Comparison of ENCODE assay signal across 14 cellular contexts in the genomic region with DNA sequence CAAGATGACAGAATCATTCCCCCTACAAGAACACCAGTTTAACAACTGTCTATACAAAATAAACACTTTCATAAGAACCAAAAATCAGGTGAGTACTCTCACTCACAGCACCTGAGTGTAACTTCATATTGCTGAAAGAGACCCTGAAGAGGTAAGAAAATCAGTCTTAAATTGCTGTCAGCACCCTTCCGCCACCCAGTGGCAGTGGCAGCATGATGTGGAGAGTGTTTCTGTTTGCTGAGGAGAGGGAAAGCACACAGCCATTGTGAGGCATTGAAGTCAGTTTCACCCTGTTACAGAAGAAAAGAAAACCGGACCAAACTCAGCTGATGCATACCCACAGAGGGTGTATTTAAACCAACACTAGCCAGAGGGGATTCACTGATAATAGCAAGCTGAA.
A peak's percentile ranks its signal among the peaks of the same experiment; 100 is the strongest.
DNase-seq lines count a peak whose midpoint lies in the region; ATAC-seq, FAIRE-seq and TF ChIP-seq lines count a peak whose summit lies in the region.
"Had no signal": no experiment of that assay in that cellular context is flagged by ENCODE, and none has a peak within 500 bp of the region (broad histone marks: within the 10 kb centered on the region; RNA-seq: fewer than 3 reads in every experiment).

No MANE protein-coding gene starts in this region.

- RAD21 ChIA-PET in GM12878 (lab: Charles Lee; ENCODE audit: unreplicated experiment), result interaction anchor here (1.1 kb wide), 1 partner anchor 543 kb away, joined by 5 read pairs; no protein-coding TSS in a partner anchor

- WGBS in GM12878 (ENCODE audit: insufficient coverage, insufficient replicate concordance, low lambda C conversion rate, missing lambda C conversion rate), result 20% methylated on average over 2 of the region's 2 CpGs
- WGBS in liver, result 40% methylated on average over 2 of the region's 2 CpGs

- no peak overlapping the region for H3K27ac ChIP-seq in GM12878 (ENCODE audit: control insufficient read depth, insufficient read depth)
- no peak overlapping the region for H3K27ac ChIP-seq in liver (ENCODE audit: low read depth in 1 of 2, low read length in 2 of 2)
- H3K27ac ChIP-seq: transverse colon had no signal

- H2AFZ ChIP-seq in GM12878 (ENCODE audit: control insufficient read depth, low read depth, low read length), result no peak overlapping the region

- H3K9me3 ChIP-seq in GM12878 (replicated peaks; ENCODE audit: control insufficient read depth, insufficient read depth, low read length), result no peaks in the 10 kb centered on the region
- no peaks in the 10 kb centered on the region for H3K9me3 ChIP-seq in liver (ENCODE audit: control insufficient read depth in 4 of 4, low read length in 3 of 4)
- H3K9me3 ChIP-seq: Caco-2, transverse colon had no signal

- BruUV-seq in GM12878 (replicated peaks; lab: Mats Ljungman, UMichigan), result no TSS peak

- TF ChIP-seq EP300 in GM12878 (IDR thresholded peaks at IDR 0.05; ENCODE audit: borderline replicate concordance in 1 of 2, control insufficient read depth in 1 of 2, low read depth in 2 of 2, low read length in 2 of 2), result no peak

- TF ChIP-seq CTCF in GM12878 (IDR thresholded peaks at IDR 0.05 in 2 of 3, conservative IDR thresholded peaks at IDR 0.05 in 1 of 3; ENCODE audit: control insufficient read depth in 2 of 3, extremely low read depth in 1 of 3, insufficient read depth in 1 of 3, low read depth in 3 of 3, low read length in 3 of 3) (peak in 2 of 3 experiments; percentile 28 to 47; a peak in 3 of 6 replicates), liver (IDR thresholded peaks at IDR 0.05; ENCODE audit: low read depth, low read length, missing input control) (no peak)

- H4K20me1 ChIP-seq in GM12878 (ENCODE audit: control insufficient read depth, insufficient read depth), result no peaks in the 10 kb centered on the region

- no peak overlapping the region for H3K9ac ChIP-seq in GM12878 (ENCODE audit: control insufficient read depth, insufficient read depth, low read length)
- H3K9ac ChIP-seq in liver (ENCODE audit: low read depth in 1 of 2, low read length in 2 of 2), result no peak overlapping the region

- H3K4me3 ChIP-seq in GM12878 (no peak overlapping the region), liver (ENCODE audit: low read depth in 1 of 3, low read length in 3 of 3) (no peak overlapping the region)
- H3K4me3 ChIP-seq: transverse colon had no signal

- intact Hi-C loops in GM12878 (cut with micrococcal nuclease; ENCODE audit: unreplicated experiment), result loop anchor here (5.0 kb wide), 1 partner anchor 1017 kb away; no protein-coding TSS in a partner anchor

- H3K27me3 ChIP-seq in GM12878 (replicated peaks in 1 of 2; ENCODE audit: control insufficient read depth in 2 of 2, insufficient read depth in 2 of 2, low read length in 1 of 2) (no peaks in the 10 kb centered on the region), liver (ENCODE audit: control insufficient read depth in 4 of 4, insufficient read depth in 4 of 4, low read length in 3 of 4) (no peaks in the 10 kb centered on the region)
- H3K27me3 ChIP-seq: transverse colon had no signal

- TF ChIP-seq RAD21 in GM12878 (IDR thresholded peaks at IDR 0.05; ENCODE audit: insufficient read depth, low read depth, low read length) (no peak), liver (IDR thresholded peaks at IDR 0.05) (peak; percentile 5 to 49)

- H3K4me2 ChIP-seq in GM12878 (ENCODE audit: control insufficient read depth, insufficient read depth), result no peak overlapping the region

- H3K36me3 ChIP-seq in GM12878 (ENCODE audit: control insufficient read depth in 2 of 2, insufficient read depth in 2 of 2, low read length in 1 of 2) (no peaks in the 10 kb centered on the region), liver (ENCODE audit: control insufficient read depth in 4 of 4, insufficient read depth in 3 of 4, low read depth in 1 of 4, low read length in 3 of 4) (no peaks in the 10 kb centered on the region)
- H3K36me3 ChIP-seq: transverse colon had no signal

- H3K4me3 Mint-ChIP-seq in immature natural killer cell, result no peak overlapping the region
- H3K4me3 Mint-ChIP-seq: activated naive CD8-positive, alpha-beta T cell treated with anti-CD3 and anti-CD28 coated beads, Interleukin-2, amount 50 U/mL, for 24 hours; dendritic cell treated with granulocyte-macrophage colony-stimulating factor and Interleukin-4, amounts not matched to agents 40 ng/mL and 50 ng/mL, for 4 days had no signal

- no peaks in the 10 kb centered on the region for H3K4me1 ChIP-seq in GM12878 (ENCODE audit: control insufficient read depth, insufficient read depth, low read length)
- no peaks in the 10 kb centered on the region for H3K4me1 ChIP-seq in liver (ENCODE audit: control insufficient read depth in 4 of 4, insufficient read depth in 4 of 4, low read length in 3 of 4)
- H3K4me1 ChIP-seq: Caco-2, transverse colon had no signal

- no peaks in the 10 kb centered on the region for H3K4me1 Mint-ChIP-seq in immature natural killer cell
- H3K4me1 Mint-ChIP-seq: activated naive CD8-positive, alpha-beta T cell treated with anti-CD3 and anti-CD28 coated beads, Interleukin-2, amount 50 U/mL, for 24 hours had no signal

- CTCF ChIA-PET in GM12878 (lab: Yijun Ruan, JAX), result interaction anchor here (0.8 to 1.4 kb wide), 2 partner anchors 1010 to 1018 kb away, joined by 3 to 5 read pairs; no protein-coding TSS in a partner anchor

- H3K79me2 ChIP-seq in GM12878 (ENCODE audit: control insufficient read depth, insufficient read depth, low read length), result no peaks in the 10 kb centered on the region

- FAIRE-seq in GM12878 (lab: Jason Lieb, UNC), result no peak

- in situ Hi-C loops in GM12878 (cut with MboI), result no loop called here

- H3K9me3 Mint-ChIP-seq in immature natural killer cell, result peaks cover 3 to 33% (median 23%) of the 10 kb centered on the region in 6 donors

- peaks cover 0 to 1% (median 0%) of the 10 kb centered on the region in 3 donors for H3K27me3 Mint-ChIP-seq in immature natural killer cell (ENCODE audit: low read depth in 3 of 3)
- H3K27me3 Mint-ChIP-seq: activated naive CD8-positive, alpha-beta T cell treated with anti-CD3 and anti-CD28 coated beads, Interleukin-2, amount 50 U/mL, for 24 hours; dendritic cell treated with granulocyte-macrophage colony-stimulating factor and Interleukin-4, amounts not matched to agents 40 ng/mL and 50 ng/mL, for 4 days had no signal

- no peak overlapping the region for H3K27ac Mint-ChIP-seq in immature natural killer cell
- H3K27ac Mint-ChIP-seq: activated naive CD8-positive, alpha-beta T cell treated with anti-CD3 and anti-CD28 coated beads, Interleukin-2, amount 50 U/mL, for 24 hours; dendritic cell treated with granulocyte-macrophage colony-stimulating factor and Interleukin-4, amounts not matched to agents 40 ng/mL and 50 ng/mL, for 4 days had no signal

- TF ChIP-seq POLR2A in GM12878 (IDR thresholded peaks at IDR 0.05; ENCODE audit: low read depth, low read length), result no peak

- ATAC-seq in GM18868 (IDR thresholded peaks at IDR 0.05; ENCODE audit: unreplicated experiment) (peak; percentile 43), GM12878 (peak; percentile 85)
- ATAC-seq: activated naive CD8-positive, alpha-beta T cell treated with anti-CD3 and anti-CD28 coated beads, Interleukin-2, amount 50 U/mL, for 24 hours; left lobe of liver had no signal

- SMC1A ChIA-PET in GM12878 (lab: Charles Lee; ENCODE audit: uncharacterized antibody, unreplicated experiment), result interaction anchor here (0.8 to 1.4 kb wide), 3 partner anchors 9 to 1019 kb away, joined by 3 read pairs; no protein-coding TSS in a partner anchor

- no peaks in the 10 kb centered on the region for H3K36me3 Mint-ChIP-seq in immature natural killer cell

- POLR2A ChIA-PET in GM12878 (lab: Charles Lee), result no interaction called here

- peak; percentile 2 for DNase-seq in M059J (ENCODE audit: low read depth)
- DNase-seq in GM12878 (ENCODE audit: low read depth, low spot score), result no peak
- no peak for DNase-seq in kidney glomerular epithelial cell (lab: John Stamatoyannopoulos, UW)
- DNase-seq in NCI-H526 treated with DMSO at 0.1 percent for 48 hours (lab: John Stamatoyannopoulos, UW), result no peak
- DNase-seq in NCI-H748 treated with DMSO at 0.1 percent for 48 hours (lab: John Stamatoyannopoulos, UW), result no peak
- DNase-seq in immature natural killer cell, result no peak
- DNase-seq: activated CD8-positive, alpha-beta memory T cell treated with anti-CD3 and anti-CD28 coated beads, Interleukin-2, amount 50 U/mL, for 48 hours; activated naive CD8-positive, alpha-beta T cell treated with anti-CD3 and anti-CD28 coated beads, Interleukin-2, amount 50 U/mL, for 24 hours; transverse colon had no signal

TF ChIP-seq in GM12878, 131 proteins besides CTCF, POLR2A, EP300 and RAD21 (continues in another document):
- TF ChIP-seq SREBF2 (IDR thresholded peaks at IDR 0.05; ENCODE audit: low read length), result no peak

TF ChIP-seq in liver, 16 proteins besides CTCF, POLR2A, EP300 and RAD21 (continues in another document):
- no peak for TF ChIP-seq JUND (IDR thresholded peaks at IDR 0.05)
- TF ChIP-seq, protein P1, sequence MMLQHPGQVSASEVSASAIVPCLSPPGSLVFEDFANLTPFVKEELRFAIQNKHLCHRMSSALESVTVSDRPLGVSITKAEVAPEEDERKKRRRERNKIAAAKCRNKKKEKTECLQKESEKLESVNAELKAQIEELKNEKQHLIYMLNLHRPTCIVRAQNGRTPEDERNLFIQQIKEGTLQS (IDR thresholded peaks at IDR 0.05), result no peak
- TF ChIP-seq, protein P2, sequence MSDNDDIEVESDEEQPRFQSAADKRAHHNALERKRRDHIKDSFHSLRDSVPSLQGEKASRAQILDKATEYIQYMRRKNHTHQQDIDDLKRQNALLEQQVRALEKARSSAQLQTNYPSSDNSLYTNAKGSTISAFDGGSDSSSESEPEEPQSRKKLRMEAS (IDR thresholded peaks at IDR 0.05), result no peak
- TF ChIP-seq HNF4A (conservative IDR thresholded peaks at IDR 0.05), result no peak
- TF ChIP-seq TAF1 (conservative IDR thresholded peaks at IDR 0.05), result no peak
- no peak for TF ChIP-seq NR2F2 (IDR thresholded peaks at IDR 0.05)
